ENCODE assay signal across 14 cellular contexts in genomic region chr14:98136019-98136418, GRCh38.
A peak's percentile ranks its signal among the peaks of the same experiment; 100 is the strongest.
DNase-seq lines count a peak whose midpoint lies in the region; TF ChIP-seq lines count a peak whose summit lies in the region.
"Had no signal": no experiment of that assay in that cellular context is flagged by ENCODE, and none has a peak within 500 bp of the region (broad histone marks: within the 10 kb centered on the region; RNA-seq: fewer than 3 reads in every experiment).

No MANE protein-coding gene starts in this region.

- peak overlapping the region; percentile 86 to 95 (median 90) for H3K27ac Mint-ChIP-seq in CD4-positive, alpha-beta memory T cell
- H3K27ac Mint-ChIP-seq in endodermal cell, result no peak overlapping the region

- H3K9me3 ChIP-seq in CD4-positive, alpha-beta memory T cell (ENCODE audit: control insufficient read depth in 1 of 2, low read length in 2 of 2), result no peaks in the 10 kb centered on the region
- H3K9me3 ChIP-seq in KOPT-K1 (ENCODE audit: insufficient read depth, low read length, poor library complexity, severe bottlenecking) (no peaks in the 10 kb centered on the region), endodermal cell (ENCODE audit: control insufficient read depth, low read length) (no peaks in the 10 kb centered on the region), mesenchymal stem cell (ENCODE audit: control insufficient read depth, low read length) (no peaks in the 10 kb centered on the region)
- H3K9me3 ChIP-seq: psoas muscle, vagina had no signal

- no peak overlapping the region for H2BK5ac ChIP-seq in mesenchymal stem cell (ENCODE audit: low read depth, low read length, poor library complexity, severe bottlenecking)

- peaks cover 51 to 76% (median 61%) of the 10 kb centered on the region in 4 donors for H3K4me1 Mint-ChIP-seq in CD4-positive, alpha-beta memory T cell
- H3K4me1 Mint-ChIP-seq in endodermal cell, result peaks cover 23% of the 10 kb centered on the region

- intact Hi-C loops in CD4-positive, alpha-beta memory T cell (cut with micrococcal nuclease), result loop anchor here (5.0 to 10.0 kb wide), 5 partner anchors 144 to 961 kb away; no protein-coding TSS in a partner anchor

- peaks cover 71% of the 10 kb centered on the region for H3K4me1 ChIP-seq in CD4-positive, alpha-beta memory T cell (ENCODE audit: insufficient read depth, low read length)
- H3K4me1 ChIP-seq in endodermal cell (ENCODE audit: control insufficient read depth, insufficient read depth, low read length) (peaks cover 11% of the 10 kb centered on the region), mesenchymal stem cell (ENCODE audit: control insufficient read depth, insufficient read depth, low read depth, low read length) (no peaks in the 10 kb centered on the region)
- H3K4me1 ChIP-seq: psoas muscle, vagina had no signal

- H3K9me3 Mint-ChIP-seq in CD4-positive, alpha-beta memory T cell, result peaks cover 0 to 2% (median 0%) of the 10 kb centered on the region in 8 donors
- H3K9me3 Mint-ChIP-seq in endodermal cell, result no peaks in the 10 kb centered on the region

- H3K18ac ChIP-seq in mesenchymal stem cell (ENCODE audit: low read depth in 1 of 2, low read length in 2 of 2), result no peak overlapping the region

- peak overlapping the region; percentile 70 to 88 (median 78) for H3K4me3 Mint-ChIP-seq in CD4-positive, alpha-beta memory T cell
- H3K4me3 Mint-ChIP-seq in endodermal cell, result no peak overlapping the region

- no peak overlapping the region for H2BK120ac ChIP-seq in mesenchymal stem cell (ENCODE audit: low read depth, low read length)

- H2AK5ac ChIP-seq in mesenchymal stem cell (ENCODE audit: low read length, severe bottlenecking), result no peak overlapping the region

- no peak overlapping the region for H4K91ac ChIP-seq in mesenchymal stem cell (ENCODE audit: low read length)

- no peak overlapping the region for H3K4ac ChIP-seq in mesenchymal stem cell (ENCODE audit: low read depth in 1 of 2, low read length in 2 of 2)

- no peak overlapping the region for H4K8ac ChIP-seq in mesenchymal stem cell (ENCODE audit: low read length)

- peak overlapping the region; percentile 8 for H3K27ac ChIP-seq in CD4-positive, alpha-beta memory T cell (ENCODE audit: low read depth, low read length)
- H3K27ac ChIP-seq in KOPT-K1 (ENCODE audit: low read depth, low read length, poor library complexity, severe bottlenecking) (peak overlapping the region; percentile 93), endodermal cell (ENCODE audit: low read depth, low read length) (no peak overlapping the region), mesenchymal stem cell (ENCODE audit: low read length, poor library complexity, severe bottlenecking) (no peak overlapping the region)
- H3K27ac ChIP-seq: C4-2B, psoas muscle, vagina had no signal

- H2AFZ ChIP-seq in mesenchymal stem cell (ENCODE audit: low read depth, low read length), result no peak overlapping the region

- DNase-seq in CD4-positive, alpha-beta memory T cell, result peak in 4 of 5 donors; percentile 25 to 37 (median 26)
- DNase-seq in activated CD8-positive, alpha-beta memory T cell treated with anti-CD3 and anti-CD28 coated beads for 24 hours, result peak; percentile 70
- DNase-seq in endodermal cell (peak; percentile 40), RPMI8226 (no peak), mesenchymal stem cell (no peak), AML-193 (lab: John Stamatoyannopoulos, UW) (no peak), dedifferentiated amniotic fluid mesenchymal stem cell (ENCODE audit: extremely low spot score) (no peak)
- DNase-seq: left cardiac atrium, MV-4-11, NCI-H446 treated with DMSO at 0.1 percent for 48 hours, psoas muscle had no signal

- H2BK12ac ChIP-seq in mesenchymal stem cell (ENCODE audit: low read length in 2 of 2), result no peak overlapping the region

- H2BK15ac ChIP-seq in mesenchymal stem cell (ENCODE audit: low read depth, poor library complexity, severe bottlenecking), result no peak overlapping the region

- H3K36me3 ChIP-seq in CD4-positive, alpha-beta memory T cell (ENCODE audit: insufficient read depth, low read length), result no peaks in the 10 kb centered on the region
- peaks cover 68% of the 10 kb centered on the region for H3K36me3 ChIP-seq in KOPT-K1 (ENCODE audit: insufficient read depth, low read length)
- H3K36me3 ChIP-seq in endodermal cell (ENCODE audit: control insufficient read depth, insufficient read depth, low read length), result no peaks in the 10 kb centered on the region
- H3K36me3 ChIP-seq in mesenchymal stem cell (ENCODE audit: control insufficient read depth in 1 of 2, insufficient read depth in 2 of 2, low read depth in 1 of 2, low read length in 2 of 2), result no peaks in the 10 kb centered on the region
- H3K36me3 ChIP-seq: vagina had no signal

- POLR2A ChIA-PET in CD4-positive, alpha-beta memory T cell (lab: Charles Lee; ENCODE audit: partially characterized antibody), result interaction anchor here (0.6 to 11.1 kb wide), 11 partner anchors 27 to 1131 kb away, joined by 3 to 265 read pairs (median 3); partner anchors contain the start of gene BCL11B

- H3K14ac ChIP-seq in mesenchymal stem cell (ENCODE audit: low read length in 2 of 2), result no peak overlapping the region

- H3K4me3 ChIP-seq in CD4-positive, alpha-beta memory T cell (ENCODE audit: low read length in 2 of 2), result no peak overlapping the region
- no peak overlapping the region for H3K4me3 ChIP-seq in endodermal cell (ENCODE audit: low read length)
- no peak overlapping the region for H3K4me3 ChIP-seq in mesenchymal stem cell (ENCODE audit: insufficient read depth in 1 of 2, low read depth in 1 of 2, low read length in 2 of 2)
- H3K4me3 ChIP-seq: psoas muscle, vagina had no signal

- H3K23ac ChIP-seq in mesenchymal stem cell (ENCODE audit: low read length in 2 of 2), result no peak overlapping the region

- H3K79me1 ChIP-seq in mesenchymal stem cell (replicated peaks; ENCODE audit: low read length, poor library complexity, severe bottlenecking), result no peaks in the 10 kb centered on the region

- CTCF ChIA-PET in CD4-positive, alpha-beta memory T cell (lab: Charles Lee; ENCODE audit: partially characterized antibody), result interaction anchor here (0.7 to 8.6 kb wide), 12 partner anchors 32 to 1136 kb away, joined by 3 to 100 read pairs (median 22); partner anchors contain the start of gene BCL11B

- no peak overlapping the region for H3K9ac ChIP-seq in endodermal cell (ENCODE audit: extremely low read depth, low read length, poor library complexity, severe bottlenecking)
- H3K9ac ChIP-seq in mesenchymal stem cell (ENCODE audit: low read length), result no peak overlapping the region

- no peaks in the 10 kb centered on the region for H3K27me3 ChIP-seq in CD4-positive, alpha-beta memory T cell (ENCODE audit: insufficient read depth, low read length)
- H3K27me3 ChIP-seq in endodermal cell (ENCODE audit: control insufficient read depth, insufficient read depth, low read length, poor library complexity, severe bottlenecking), result no peaks in the 10 kb centered on the region
- no peaks in the 10 kb centered on the region for H3K27me3 ChIP-seq in mesenchymal stem cell (ENCODE audit: control insufficient read depth in 1 of 2, insufficient read depth in 1 of 2, low read length in 2 of 2)
- H3K27me3 ChIP-seq: vagina had no signal

- H3K36me3 Mint-ChIP-seq in CD4-positive, alpha-beta memory T cell, result no peaks in the 10 kb centered on the region
- H3K36me3 Mint-ChIP-seq in endodermal cell (ENCODE audit: low read depth), result no peaks in the 10 kb centered on the region

- H3K27me3 Mint-ChIP-seq in CD4-positive, alpha-beta memory T cell, result no peaks in the 10 kb centered on the region
- H3K27me3 Mint-ChIP-seq in endodermal cell (ENCODE audit: insufficient read depth), result no peaks in the 10 kb centered on the region

- WGBS in endodermal cell (ENCODE audit: insufficient coverage in 1 of 2, insufficient read length in 1 of 2), 2 experiments, result 88 to 91% methylated on average over 4 to 8 of the region's 8 CpGs
- WGBS in mesenchymal stem cell, result 75% methylated on average over 6 of the region's 8 CpGs

- no peak for TF ChIP-seq CTCF in endodermal cell (conservative IDR thresholded peaks at IDR 0.05)

- no peak overlapping the region for H3K4me2 ChIP-seq in mesenchymal stem cell (ENCODE audit: low read length, poor library complexity, severe bottlenecking)

Comparison
In these comparisons a context has a peak if more than half of its experiments do, and no peak if none do; other contexts are left out.
1. DNase-seq: peak in CD4-positive, alpha-beta memory T cell (4 of 5), activated CD8-positive, alpha-beta memory T cell treated with anti-CD3 and anti-CD28 coated beads for 24 hours (single experiment) and endodermal cell (single experiment); none in RPMI8226 (single experiment), mesenchymal stem cell (single experiment), AML-193 (0 of 2) and dedifferentiated amniotic fluid mesenchymal stem cell (single experiment).
2. H3K27ac ChIP-seq: peak in CD4-positive, alpha-beta memory T cell (single experiment) and KOPT-K1 (single experiment); none in endodermal cell (single experiment) and mesenchymal stem cell (single experiment).